9 cellular contexts compared by ENCODE assay signal in genomic region chr10:119211625-119212441, GRCh38. TPM values are rescaled to one million over a fixed set of nuclear protein-coding genes. Genes with fewer than 3 reads are reported as not detected.
DNase-seq lines count a peak whose midpoint lies in the region; ATAC-seq and TF ChIP-seq lines count a peak whose summit lies in the region.
"Had no signal": no experiment of that assay in that cellular context is flagged by ENCODE, and none has a peak within 500 bp of the region (broad histone marks: within the 10 kb centered on the region; RNA-seq: fewer than 3 reads in every experiment).

No MANE protein-coding gene starts in this region.

- DNase-seq in heart right ventricle (no peak), left ventricle myocardium superior (no peak), amniotic epithelial cell (ENCODE audit: low read depth) (peak; percentile 63), mesothelial cell of epicardium (ENCODE audit: low spot score in 2 of 2, unreplicated experiment in 2 of 2) (no peak), vagina (ENCODE audit: extremely low spot score in 2 of 2) (no peak), kidney glomerular epithelial cell (lab: John Stamatoyannopoulos, UW) (no peak), NCI-H2171 (lab: John Stamatoyannopoulos, UW) (no peak)

- H3K4me1 Mint-ChIP-seq in mesothelial cell of epicardium, result peaks cover 51% of the 10 kb centered on the region

- peaks cover 0 to 21% (median 0%) of the 10 kb centered on the region in 9 donors for H3K36me3 ChIP-seq in heart right ventricle
- H3K36me3 ChIP-seq in vagina, result no peaks in the 10 kb centered on the region

- no peaks in the 10 kb centered on the region for H3K36me3 Mint-ChIP-seq in mesothelial cell of epicardium

- H3K27me3 Mint-ChIP-seq in mesothelial cell of epicardium (ENCODE audit: low read depth), result peaks cover 16% of the 10 kb centered on the region

- H3K4me1 ChIP-seq in heart right ventricle (peaks cover 3 to 84% (median 75%) of the 10 kb centered on the region in 9 donors), vagina (peaks cover 58% of the 10 kb centered on the region)

- TF ChIP-seq CTCF in heart right ventricle (IDR thresholded peaks at IDR 0.05) (no peak), mesothelial cell of epicardium (IDR thresholded peaks at IDR 0.05; ENCODE audit: unreplicated experiment) (no peak), vagina (IDR thresholded peaks at IDR 0.05) (no peak)

- H3K4me3 Mint-ChIP-seq in mesothelial cell of epicardium, result peak overlapping the region; percentile 26

- no peak for ATAC-seq in heart right ventricle
- no peak for ATAC-seq in left ventricle myocardium superior
- no peak for ATAC-seq in GM18861 (IDR thresholded peaks at IDR 0.05; ENCODE audit: unreplicated experiment)

- 25 to 27% methylated on average over 12 of the region's 12 CpGs for WGBS in heart right ventricle, 2 donors

- H3K27ac Mint-ChIP-seq in mesothelial cell of epicardium, result peak overlapping the region; percentile 84

- H3K27me3 ChIP-seq in heart right ventricle, result no peaks in the 10 kb centered on the region
- H3K27me3 ChIP-seq in vagina, result no peaks in the 10 kb centered on the region

- peak overlapping the region in 9 of 10 donors; percentile 53 to 99 (median 97) for H3K27ac ChIP-seq in heart right ventricle
- peak overlapping the region; percentile 96 for H3K27ac ChIP-seq in vagina
- H3K27ac ChIP-seq: epithelial cell of prostate had no signal

- H3K4me3 ChIP-seq in heart right ventricle, result peak overlapping the region in 7 of 10 donors; percentile 4 to 99 (median 22)
- H3K4me3 ChIP-seq in vagina, result peak overlapping the region in 1 of 2 donors; percentile 21

- H3K9me3 ChIP-seq in heart right ventricle (no peaks in the 10 kb centered on the region), vagina (no peaks in the 10 kb centered on the region)

- H3K9me3 Mint-ChIP-seq in mesothelial cell of epicardium, result no peaks in the 10 kb centered on the region

- intact Hi-C loops in heart right ventricle (cut with DNase I), result loop anchor here in 4 of 10 donors (5.0 to 10.0 kb wide), 3 partner anchors 40 to 83 kb away; no protein-coding TSS in a partner anchor
- intact Hi-C loops in left ventricle myocardium superior (cut with micrococcal nuclease), result no loop called here
- intact Hi-C loops in vagina (cut with DNase I), result no loop called here

- no peak for TF ChIP-seq POLR2A in vagina (IDR thresholded peaks at IDR 0.05)

RNA-seq across cellular contexts. Expression of gene GRK5, which starts 4.5 kb away (rescaled TPM):
- total RNA-seq in heart right ventricle (10 to 100 TPM; 11.8 to 80.5 (median 32.5) TPM), left ventricle myocardium superior (43.4 TPM), mesothelial cell of epicardium (13.6 to 14.5 TPM (median 14.0 TPM) in 3 replicates), vagina (16.5 TPM)
- 10 to 100 TPM; 19.4 to 20.2 TPM for polyA plus RNA-seq in heart right ventricle

RNA-seq across cellular contexts. Expression of gene PRDX3, which starts 33.2 kb away (rescaled TPM):
- total RNA-seq in heart right ventricle (100 to 1,000 TPM; 217 to 323 (median 286) TPM), left ventricle myocardium superior (288 TPM), mesothelial cell of epicardium (85.7 to 91.5 TPM (median 86.5 TPM) in 3 replicates), vagina (83.2 TPM)
- 100 to 1,000 TPM in 1 of 2 donors, 10 to 100 TPM in 1; 75.4 to 185 TPM for polyA plus RNA-seq in heart right ventricle

RNA-seq across cellular contexts. Expression of gene SFXN4, which starts 46.3 kb away (rescaled TPM):
- total RNA-seq in heart right ventricle (10 to 100 TPM; 32.3 to 53.1 (median 43.3) TPM), left ventricle myocardium superior (43.0 TPM), mesothelial cell of epicardium (33.3 to 37.2 TPM (median 36.6 TPM) in 3 replicates), vagina (12.3 TPM)
- 10 to 100 TPM; 65.6 to 95.2 TPM for polyA plus RNA-seq in heart right ventricle
